2 cellular contexts compared by ENCODE assay signal in genomic region chr1:151312439-151313225, GRCh38.
TF ChIP-seq lines count a peak whose summit lies in the region.

No MANE protein-coding gene starts in this region.

TF ChIP-seq in WTC11, 78 proteins besides CTCF, POLR2A, EP300 and RAD21 (continued from another document):
- TF ChIP-seq NFE2L1 (CRISPR knock-in tag; IDR thresholded peaks at IDR 0.05), result no peak

TF ChIP-seq in GM23338, 12 proteins besides CTCF, POLR2A, EP300 and RAD21 (continued from another document):
- TF ChIP-seq ZNF462 (CRISPR knock-in tag; IDR thresholded peaks at IDR 0.05) (no peak), EZH2 (IDR thresholded peaks at IDR 0.05; ENCODE audit: low read depth, unreplicated experiment) (no peak), ETS1 (IDR thresholded peaks at IDR 0.05) (no peak), REST (IDR thresholded peaks at IDR 0.05; ENCODE audit: unreplicated experiment) (no peak), EZH2phosphoT487 (IDR thresholded peaks at IDR 0.05; ENCODE audit: unreplicated experiment) (no peak), JUNB (IDR thresholded peaks at IDR 0.05; ENCODE audit: unreplicated experiment) (no peak), ZNF114 (CRISPR knock-in tag; IDR thresholded peaks at IDR 0.05) (no peak), NANOG (IDR thresholded peaks at IDR 0.05; ENCODE audit: borderline replicate concordance) (no peak)
